Comparison of ENCODE assay signal across 24 cellular contexts in the genomic region with DNA sequence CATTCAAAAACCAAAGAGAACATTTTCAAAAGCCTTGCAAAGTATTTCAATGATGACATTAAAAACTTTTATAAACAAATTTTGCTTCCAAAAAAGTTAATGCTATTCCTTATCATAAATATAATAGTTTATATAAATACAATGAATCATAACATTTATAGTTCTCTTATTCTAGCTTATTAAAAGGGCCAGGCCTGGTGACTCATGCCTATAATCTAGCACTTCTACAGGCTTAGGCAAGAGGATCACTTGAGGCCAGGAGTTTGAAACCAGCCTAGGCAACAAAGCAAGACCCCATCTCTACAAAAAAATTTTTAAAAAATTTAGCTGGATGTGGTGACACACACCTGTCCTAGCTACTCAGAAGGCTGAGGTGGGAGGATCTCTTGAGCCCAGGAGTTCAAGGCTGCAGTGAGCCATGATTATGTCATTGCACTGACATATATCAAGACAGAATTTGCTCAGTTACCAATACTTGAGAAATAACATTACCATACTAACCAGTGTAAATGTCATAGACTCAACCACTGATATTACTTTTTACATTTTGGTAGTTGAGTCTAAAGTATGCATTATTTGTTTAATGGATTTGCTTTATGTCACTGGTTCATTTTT. TPM values are rescaled to one million over a fixed set of nuclear protein-coding genes. Genes with fewer than 3 reads are reported as not detected.
DNase-seq lines count a peak whose midpoint lies in the region; ATAC-seq and TF ChIP-seq lines count a peak whose summit lies in the region.
"Had no signal": no experiment of that assay in that cellular context is flagged by ENCODE, and none has a peak within 500 bp of the region (broad histone marks: within the 10 kb centered on the region; RNA-seq: fewer than 3 reads in every experiment).

No MANE protein-coding gene starts in this region.

- peaks cover 46% of the 10 kb centered on the region for H3K36me3 Mint-ChIP-seq in activated CD8-positive, alpha-beta T cell treated with anti-CD3 and anti-CD28 coated beads for 36 hours (ENCODE audit: low read depth)
- H3K36me3 Mint-ChIP-seq in activated CD8-positive, alpha-beta T cell treated with anti-CD3 and anti-CD28 coated beads, Interleukin-2, amount 10 ng/mL, durations not matched to agents 7 days and 5 days (ENCODE audit: low read depth), result peaks cover 63% of the 10 kb centered on the region
- peaks cover 53% of the 10 kb centered on the region for H3K36me3 Mint-ChIP-seq in stimulated activated effector memory CD8-positive, alpha-beta T cell treated with anti-CD3 and anti-CD28 coated beads, Interleukin-12 subunit alpha, Interleukin-12 subunit beta, amount 100 ng/mL, for 72 hours

- intact Hi-C loops in activated CD8-positive, alpha-beta T cell treated with anti-CD3 and anti-CD28 coated beads for 36 hours (cut with micrococcal nuclease), result no loop called here
- intact Hi-C loops in PC-3 (cut with micrococcal nuclease), result no loop called here

- no peak for TF ChIP-seq CTCF in activated CD8-positive, alpha-beta T cell treated with anti-CD3 and anti-CD28 coated beads for 36 hours (IDR thresholded peaks at IDR 0.05)
- TF ChIP-seq CTCF in PC-3 (conservative IDR thresholded peaks at IDR 0.05; ENCODE audit: low read depth, low read length), result no peak

- no peaks in the 10 kb centered on the region for H4K20me1 ChIP-seq in PC-3 (ENCODE audit: low read length)
- H4K20me1 ChIP-seq: BLaER1 treated with 17β-estradiol and CSF1 and Interleukin-3, amounts not matched to agents 10 nM and 100 nM had no signal

- H3K4me1 ChIP-seq in PC-3 (ENCODE audit: insufficient read depth, low read length), result no peaks in the 10 kb centered on the region
- H3K4me1 ChIP-seq: A549; BLaER1 treated with 17β-estradiol and CSF1 and Interleukin-3, amounts not matched to agents 10 nM and 100 nM; Peyer's patch had no signal

- no peaks in the 10 kb centered on the region for H3K9me3 Mint-ChIP-seq in activated CD8-positive, alpha-beta T cell treated with anti-CD3 and anti-CD28 coated beads for 36 hours
- peaks cover 7% of the 10 kb centered on the region for H3K9me3 Mint-ChIP-seq in activated CD8-positive, alpha-beta T cell treated with anti-CD3 and anti-CD28 coated beads, Interleukin-2, amount 10 ng/mL, durations not matched to agents 7 days and 5 days (ENCODE audit: insufficient read depth)
- H3K9me3 Mint-ChIP-seq in stimulated activated effector memory CD8-positive, alpha-beta T cell treated with anti-CD3 and anti-CD28 coated beads, Interleukin-12 subunit alpha, Interleukin-12 subunit beta, amount 100 ng/mL, for 72 hours, result no peaks in the 10 kb centered on the region
- H3K9me3 Mint-ChIP-seq: CD4-positive, alpha-beta T cell; GM23338 had no signal

- no peak overlapping the region for H2AFZ ChIP-seq in PC-3 (ENCODE audit: low read length)
- H2AFZ ChIP-seq: GM23338 had no signal

- H3K9me3 ChIP-seq in PC-3 (ENCODE audit: low read length), result no peaks in the 10 kb centered on the region
- H3K9me3 ChIP-seq: A549; BLaER1 treated with 17β-estradiol and CSF1 and Interleukin-3, amounts not matched to agents 10 nM and 100 nM; Peyer's patch had no signal

- no peaks in the 10 kb centered on the region for H3F3A ChIP-seq in PC-3 (ENCODE audit: low read length, unreplicated experiment)

- H3K27ac ChIP-seq in PC-3 (ENCODE audit: low read length), result no peak overlapping the region
- H3K27ac ChIP-seq: A549; BLaER1 treated with 17β-estradiol and CSF1 and Interleukin-3, amounts not matched to agents 10 nM and 100 nM; Peyer's patch had no signal

- H3K4me3 ChIP-seq in PC-3 (ENCODE audit: low read length), result no peak overlapping the region
- H3K4me3 ChIP-seq: A549; BLaER1 treated with 17β-estradiol and CSF1 and Interleukin-3, amounts not matched to agents 10 nM and 100 nM; GM23338; Peyer's patch had no signal

- no peaks in the 10 kb centered on the region for H3K36me3 ChIP-seq in PC-3 (ENCODE audit: low read depth, low read length)
- H3K36me3 ChIP-seq: Peyer's patch had no signal

- no peak overlapping the region for H3K9ac ChIP-seq in PC-3 (ENCODE audit: low read length)
- H3K9ac ChIP-seq: BLaER1 treated with 17β-estradiol and CSF1 and Interleukin-3, amounts not matched to agents 10 nM and 100 nM had no signal

- CTCF ChIA-PET in activated CD8-positive, alpha-beta T cell treated with anti-CD3 and anti-CD28 coated beads for 36 hours (lab: Charles Lee), result interaction anchor here (1.0 kb wide), 1 partner anchor 46 kb away, joined by 3 read pairs; no protein-coding TSS in a partner anchor
- CTCF ChIA-PET in activated CD8-positive, alpha-beta T cell treated with anti-CD3 and anti-CD28 coated beads, Interleukin-2, amount 10 ng/mL, durations not matched to agents 7 days and 5 days (lab: Charles Lee), result no interaction called here
- CTCF ChIA-PET in PC-3 (lab: Charles Lee), result no interaction called here

- H3K27ac Mint-ChIP-seq in activated CD8-positive, alpha-beta T cell treated with anti-CD3 and anti-CD28 coated beads for 36 hours, result peak overlapping the region; percentile 17
- no peak overlapping the region for H3K27ac Mint-ChIP-seq in activated CD8-positive, alpha-beta T cell treated with anti-CD3 and anti-CD28 coated beads, Interleukin-2, amount 10 ng/mL, durations not matched to agents 7 days and 5 days
- H3K27ac Mint-ChIP-seq in stimulated activated effector memory CD8-positive, alpha-beta T cell treated with anti-CD3 and anti-CD28 coated beads, Interleukin-12 subunit alpha, Interleukin-12 subunit beta, amount 100 ng/mL, for 72 hours, result no peak overlapping the region
- H3K27ac Mint-ChIP-seq: CD4-positive, alpha-beta T cell; GM23338 had no signal

- no peaks in the 10 kb centered on the region for H3K9me2 ChIP-seq in PC-3 (replicated peaks; ENCODE audit: low read length)

- POLR2A ChIA-PET in activated CD8-positive, alpha-beta T cell treated with anti-CD3 and anti-CD28 coated beads for 36 hours (lab: Charles Lee), result no interaction called here
- POLR2A ChIA-PET in activated CD8-positive, alpha-beta T cell treated with anti-CD3 and anti-CD28 coated beads, Interleukin-2, amount 10 ng/mL, durations not matched to agents 7 days and 5 days (lab: Charles Lee), result no interaction called here
- POLR2A ChIA-PET in PC-3 (lab: Charles Lee; ENCODE audit: unreplicated experiment), result interaction anchor here (0.8 kb wide), 1 partner anchor 1470 kb away, joined by 10 read pairs; no protein-coding TSS in a partner anchor

- H3K27me3 ChIP-seq in PC-3 (ENCODE audit: low read length), result no peaks in the 10 kb centered on the region
- H3K27me3 ChIP-seq: BLaER1 treated with 17β-estradiol and CSF1 and Interleukin-3, amounts not matched to agents 10 nM and 100 nM; Peyer's patch had no signal

- no peak overlapping the region for H3K4me3 Mint-ChIP-seq in activated CD8-positive, alpha-beta T cell treated with anti-CD3 and anti-CD28 coated beads for 36 hours
- H3K4me3 Mint-ChIP-seq in activated CD8-positive, alpha-beta T cell treated with anti-CD3 and anti-CD28 coated beads, Interleukin-2, amount 10 ng/mL, durations not matched to agents 7 days and 5 days, result no peak overlapping the region
- H3K4me3 Mint-ChIP-seq in stimulated activated effector memory CD8-positive, alpha-beta T cell treated with anti-CD3 and anti-CD28 coated beads, Interleukin-12 subunit alpha, Interleukin-12 subunit beta, amount 100 ng/mL, for 72 hours, result no peak overlapping the region
- H3K4me3 Mint-ChIP-seq: CD4-positive, alpha-beta T cell; GM23338 had no signal

- no peaks in the 10 kb centered on the region for H3K27me3 Mint-ChIP-seq in activated CD8-positive, alpha-beta T cell treated with anti-CD3 and anti-CD28 coated beads for 36 hours
- no peaks in the 10 kb centered on the region for H3K27me3 Mint-ChIP-seq in activated CD8-positive, alpha-beta T cell treated with anti-CD3 and anti-CD28 coated beads, Interleukin-2, amount 10 ng/mL, durations not matched to agents 7 days and 5 days (ENCODE audit: low read depth)
- H3K27me3 Mint-ChIP-seq: CD4-positive, alpha-beta T cell had no signal

- H3K79me2 ChIP-seq in PC-3 (ENCODE audit: low read length), result no peaks in the 10 kb centered on the region

- no peak overlapping the region for H3K4me2 ChIP-seq in PC-3 (ENCODE audit: low read length)
- H3K4me2 ChIP-seq: A549; BLaER1 treated with 17β-estradiol and CSF1 and Interleukin-3, amounts not matched to agents 10 nM and 100 nM; GM23338 had no signal

- ATAC-seq in activated CD8-positive, alpha-beta T cell treated with anti-CD3 and anti-CD28 coated beads for 36 hours, result peak; percentile 60
- no peak for ATAC-seq in activated CD8-positive, alpha-beta T cell treated with anti-CD3 and anti-CD28 coated beads, Interleukin-2, amount 10 ng/mL, durations not matched to agents 7 days and 5 days
- ATAC-seq in PC-3, result peak; percentile 42; the same call in 1 of the 2 replicates
- ATAC-seq in stimulated activated effector memory CD8-positive, alpha-beta T cell treated with anti-CD3 and anti-CD28 coated beads, Interleukin-12 subunit alpha, Interleukin-12 subunit beta, amount 100 ng/mL, for 72 hours, result peak; percentile 82
- ATAC-seq: A549, GM23338 had no signal

- H3K4me1 Mint-ChIP-seq in activated CD8-positive, alpha-beta T cell treated with anti-CD3 and anti-CD28 coated beads for 36 hours (ENCODE audit: low read depth), result peaks cover 6% of the 10 kb centered on the region
- no peaks in the 10 kb centered on the region for H3K4me1 Mint-ChIP-seq in activated CD8-positive, alpha-beta T cell treated with anti-CD3 and anti-CD28 coated beads, Interleukin-2, amount 10 ng/mL, durations not matched to agents 7 days and 5 days (ENCODE audit: low read depth)
- H3K4me1 Mint-ChIP-seq in stimulated activated effector memory CD8-positive, alpha-beta T cell treated with anti-CD3 and anti-CD28 coated beads, Interleukin-12 subunit alpha, Interleukin-12 subunit beta, amount 100 ng/mL, for 72 hours, result peaks cover 9% of the 10 kb centered on the region
- H3K4me1 Mint-ChIP-seq: GM23338 had no signal

- peak; percentile 7 for DNase-seq in activated CD8-positive, alpha-beta T cell treated with anti-CD3 and anti-CD28 coated beads for 36 hours
- DNase-seq in activated CD8-positive, alpha-beta T cell treated with anti-CD3 and anti-CD28 coated beads, Interleukin-2, amount 10 ng/mL, durations not matched to agents 7 days and 5 days, result no peak
- peak; percentile 27 for DNase-seq in stimulated activated CD4-positive, alpha-beta T cell treated with anti-CD3 and anti-CD28 coated beads, Interleukin-1b, Interleukin-23, amount 100 ng/mL, for 48 hours
- no peak for DNase-seq in stimulated activated CD4-positive, alpha-beta T cell treated with anti-CD3 and anti-CD28 coated beads, Interleukin-12 subunit alpha, Interleukin-12 subunit beta, amount 100 ng/mL, for 4 hours
- DNase-seq in PC-3 (no peak), SKM-1 (lab: John Stamatoyannopoulos, UW; ENCODE audit: unreplicated experiment) (no peak), NCI-H1694 (lab: John Stamatoyannopoulos, UW) (no peak)
- DNase-seq in stimulated activated effector memory CD8-positive, alpha-beta T cell treated with anti-CD3 and anti-CD28 coated beads, Interleukin-12 subunit alpha, Interleukin-12 subunit beta, amount 100 ng/mL, for 72 hours (ENCODE audit: low spot score in 2 of 2), result no peak
- DNase-seq: AML-193; CD4-positive, alpha-beta T cell; HCEC 1CT; KG1; NCI-H1048; NCI-H1417; NCI-H1694 treated with DMSO at 0.1 percent for 48 hours; NCI-H2081; NCI-H2227 treated with DMSO at 0.1 percent for 48 hours; NCI-H510A; NCI-H69; Peyer's patch; SHP77 treated with DMSO at 0.1 percent for 48 hours had no signal

- no TSS peak for BruUV-seq in PC-3 (replicated peaks; lab: Mats Ljungman, UMichigan)

RNA-seq across cellular contexts. Expression of gene CYP2R1, which starts 56.4 kb away (rescaled TPM):
- total RNA-seq in activated CD8-positive, alpha-beta T cell treated with anti-CD3 and anti-CD28 coated beads for 36 hours, result 10 to 100 TPM; 12.9 to 13.9 TPM
- total RNA-seq in activated CD8-positive, alpha-beta T cell treated with anti-CD3 and anti-CD28 coated beads, Interleukin-2, amount 10 ng/mL, durations not matched to agents 7 days and 5 days, result 10 to 100 TPM; 14.4 to 18.8 TPM
- total RNA-seq in PC-3 (2014; rRNA removed), result 7.5 and 17.3 TPM in 2 replicates

Comparison
In these comparisons a context has a peak if more than half of its experiments do, and no peak if none do; other contexts are left out.
1. DNase-seq: peak in activated CD8-positive, alpha-beta T cell treated with anti-CD3 and anti-CD28 coated beads for 36 hours (single experiment) and stimulated activated CD4-positive, alpha-beta T cell treated with anti-CD3 and anti-CD28 coated beads, Interleukin-1b, Interleukin-23, amount 100 ng/mL, for 48 hours (single experiment); none in activated CD8-positive, alpha-beta T cell treated with anti-CD3 and anti-CD28 coated beads, Interleukin-2, amount 10 ng/mL, durations not matched to agents 7 days and 5 days (single experiment), stimulated activated CD4-positive, alpha-beta T cell treated with anti-CD3 and anti-CD28 coated beads, Interleukin-12 subunit alpha, Interleukin-12 subunit beta, amount 100 ng/mL, for 4 hours (single experiment), PC-3 (single experiment), stimulated activated effector memory CD8-positive, alpha-beta T cell treated with anti-CD3 and anti-CD28 coated beads, Interleukin-12 subunit alpha, Interleukin-12 subunit beta, amount 100 ng/mL, for 72 hours (0 of 2), SKM-1 (single experiment) and NCI-H1694 (single experiment).